Comparison of ENCODE assay signal across 8 cellular contexts in the genomic region with DNA sequence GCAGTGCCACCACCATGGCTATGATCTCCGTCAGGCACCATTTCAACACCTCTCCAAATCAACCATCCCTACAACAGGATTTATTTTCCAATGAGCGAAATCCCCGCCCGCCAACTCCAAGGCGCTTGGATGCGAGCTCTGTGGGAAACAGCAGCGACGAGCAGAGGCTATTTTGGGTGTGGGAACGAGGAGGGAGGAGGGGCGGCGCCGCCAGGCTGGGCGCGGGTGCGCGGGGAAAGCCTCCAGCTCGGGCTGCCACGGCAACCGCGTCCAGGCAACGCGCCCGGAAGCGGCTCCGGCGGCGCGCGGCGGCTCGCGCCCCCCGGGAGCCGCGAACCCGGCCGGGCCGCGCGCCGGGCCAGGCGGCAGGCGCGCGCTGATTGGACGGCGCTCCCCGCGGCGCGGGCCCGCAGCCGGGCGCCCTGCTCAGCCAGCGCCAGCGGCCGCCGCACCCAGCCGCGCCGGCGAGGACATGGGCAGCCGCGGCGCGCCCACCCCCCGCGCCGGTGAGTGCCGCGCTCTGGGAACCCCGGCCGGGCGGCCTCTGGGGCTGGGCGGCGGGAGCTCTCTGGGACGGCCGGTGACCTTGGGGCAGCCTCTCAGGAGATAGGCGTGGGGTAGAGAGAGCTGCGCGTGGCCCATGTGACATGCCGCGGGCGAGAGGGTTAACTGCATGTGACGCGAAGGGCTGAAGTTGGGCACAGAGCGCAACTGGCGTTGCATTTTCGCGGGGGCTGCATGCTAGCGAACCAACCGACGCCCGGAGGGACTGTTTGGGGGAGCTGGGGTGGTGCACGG. TPM values are rescaled to one million over a fixed set of nuclear protein-coding genes. Genes with fewer than 3 reads are reported as not detected.
DNase-seq lines count a peak whose midpoint lies in the region; ATAC-seq, FAIRE-seq and TF ChIP-seq lines count a peak whose summit lies in the region.

FAM81A (plus strand) TSS at position 410 of the 798 bp plus-strand sequence. CDS start 20,441 bp downstream, outside the sequence.

- DNase-seq in 8988T: peak; percentile 82
- peak; percentile 93 for DNase-seq in GM12891 (ENCODE audit: insufficient read length, low spot score)
- DNase-seq in NCI-H1417 (lab: John Stamatoyannopoulos, UW): peak; percentile 81 to 95 (median 92)
- DNase-seq in activated CD4-positive, CD25-positive, alpha-beta regulatory T cell treated with anti-CD3 and anti-CD28 coated beads, Interleukin-2, amount 50 U/mL, for 72 hours: peak; percentile 42
- DNase-seq in dorsolateral prefrontal cortex: peak; percentile 67 to 92 (median 88)
- DNase-seq in lower leg skin (ENCODE audit: low spot score in 2 of 2): peak; percentile 60 to 94
- DNase-seq in stimulated activated CD4-positive, alpha-beta T cell treated with anti-CD3 and anti-CD28 coated beads, Interleukin-4, amount 100 ng/mL, for 48 hours (ENCODE audit: low read depth in 2 of 2): peak; percentile 11 to 22

- 0 to 1% methylated on average over 27 to 52 of the region's 95 CpGs for WGBS in lower leg skin, 2 donors

- intact Hi-C loops in dorsolateral prefrontal cortex (cut with DNase I) (loop anchor here in 1 of 2 donors (5.0 kb wide), 4 partner anchors 54 to 666 kb away; partner anchors contain the start of genes MINDY2 and MYO1E), lower leg skin (cut with DNase I; ENCODE audit: low total_unique reads) (no loop called here)

- peak; percentile 90 for ATAC-seq in HG02759 (IDR thresholded peaks at IDR 0.05; ENCODE audit: unreplicated experiment)

- H3K27me3 ChIP-seq in dorsolateral prefrontal cortex: no peaks in the 10 kb centered on the region

- peak within 1 kb of the TSS; percentile 57 to 83 (median 70) for H3K4me3 ChIP-seq in dorsolateral prefrontal cortex
- H3K4me3 ChIP-seq in lower leg skin (ENCODE audit: low read depth, poor library complexity, severe bottlenecking): peak within 1 kb of the TSS; percentile 23

- peak; percentile 98 for FAIRE-seq in GM12891 (lab: Jason Lieb, UNC)

- H3K27ac ChIP-seq in dorsolateral prefrontal cortex: peak within 1 kb of the TSS in 58 of 59 donors; percentile 17 to 91 (median 77)

- no peak for TF ChIP-seq POLR2A in GM12891 (IDR thresholded peaks at IDR 0.05; ENCODE audit: low read depth, low read length)
- TF ChIP-seq POLR2A in lower leg skin (IDR thresholded peaks at IDR 0.05): no peak

- TF ChIP-seq CTCF in dorsolateral prefrontal cortex (IDR thresholded peaks at IDR 0.05 in 54 of 56, conservative IDR thresholded peaks at IDR 0.05 in 2 of 56; ENCODE audit: low read depth in 1 of 56, partially characterized antibody in 56 of 56) (peak in 1 of 56 donors; percentile 9), lower leg skin (IDR thresholded peaks at IDR 0.05) (no peak)

TF ChIP-seq in GM12891, 5 proteins besides CTCF, POLR2A, EP300 and RAD21:
- TF ChIP-seq PAX5 (IDR thresholded peaks at IDR 0.05; ENCODE audit: insufficient read depth, low read length, severe bottlenecking) (no peak), POLR2AphosphoS5 (IDR thresholded peaks at IDR 0.05; ENCODE audit: low read depth, low read length) (no peak), SPI1 (IDR thresholded peaks at IDR 0.05; ENCODE audit: low read depth, low read length) (no peak), TAF1 (IDR thresholded peaks at IDR 0.05; ENCODE audit: low read depth, low read length) (no peak), POU2F2 (IDR thresholded peaks at IDR 0.05; ENCODE audit: low read depth, low read length) (no peak)

RNA-seq across cellular contexts. Expression of gene FAM81A, which starts in this region (rescaled TPM):
- polyA plus RNA-seq in GM12891 (2012; ENCODE audit: low read depth, missing spikeins): 13.4 TPM
- 100 to 1,000 TPM in 6 of 120 experiments, 10 to 100 TPM in 114; 23.4 to 120 (median 69.9) TPM for total RNA-seq in dorsolateral prefrontal cortex
- total RNA-seq in lower leg skin: 1 to 10 TPM; 1.3 to 2.3 (median 2.1) TPM

Comparison
In these comparisons a context has a peak if more than half of its experiments do, and no peak if none do; other contexts are left out.
1. Peak in every context shown above with its lines: DNase-seq, ATAC-seq, H3K4me3 ChIP-seq and H3K27ac ChIP-seq.
2. RNA of gene FAM81A (total RNA-seq): 23.4 to 120 TPM in dorsolateral prefrontal cortex; 1.3 to 2.3 TPM in lower leg skin; every median in the first group is over 4 times any median in the second.
3. DNase-seq: peak in every context shown above with its lines; median percentile 93 in GM12891; 92 in NCI-H1417; 88 in dorsolateral prefrontal cortex; 82 in 8988T; 77 in lower leg skin; 42 in activated CD4-positive, CD25-positive, alpha-beta regulatory T cell treated with anti-CD3 and anti-CD28 coated beads, Interleukin-2, amount 50 U/mL, for 72 hours; 16 in stimulated activated CD4-positive, alpha-beta T cell treated with anti-CD3 and anti-CD28 coated beads, Interleukin-4, amount 100 ng/mL, for 48 hours.